ENCODE assay signal across 21 cellular contexts in genomic region chr1:94027735-94028515, GRCh38.
A peak's percentile ranks its signal among the peaks of the same experiment; 100 is the strongest.
DNase-seq lines count a peak whose midpoint lies in the region; FAIRE-seq and TF ChIP-seq lines count a peak whose summit lies in the region.
"Had no signal": no experiment of that assay in that cellular context is flagged by ENCODE, and none has a peak within 500 bp of the region (broad histone marks: within the 10 kb centered on the region; RNA-seq: fewer than 3 reads in every experiment).

No MANE protein-coding gene starts in this region.

- H3K9me3 Mint-ChIP-seq in immature natural killer cell, result no peaks in the 10 kb centered on the region
- H3K9me3 Mint-ChIP-seq: CD8-positive, alpha-beta T cell had no signal

- peak overlapping the region; percentile 75 for H2AFZ ChIP-seq in mammary epithelial cell (ENCODE audit: low read depth, low read length)
- H2AFZ ChIP-seq: GM23248 had no signal

- dilution Hi-C loops in mammary epithelial cell (cut with HindIII; ENCODE audit: low sequenced_read_pairs), result no loop called here

- H3K79me2 ChIP-seq in mammary epithelial cell (ENCODE audit: insufficient read depth, low read length), result no peaks in the 10 kb centered on the region

- peaks cover 0 to 6% (median 4%) of the 10 kb centered on the region in 3 donors for H3K27me3 Mint-ChIP-seq in immature natural killer cell (ENCODE audit: low read depth in 3 of 3)

- peak overlapping the region; percentile 10 to 51 (median 41) for H3K4me3 Mint-ChIP-seq in immature natural killer cell
- H3K4me3 Mint-ChIP-seq: CD8-positive, alpha-beta T cell had no signal

- no peaks in the 10 kb centered on the region for H3K9me3 ChIP-seq in mammary epithelial cell (replicated peaks; ENCODE audit: insufficient read depth, low read length)
- no peaks in the 10 kb centered on the region for H3K9me3 ChIP-seq in breast epithelium
- H3K9me3 ChIP-seq: A549, BLaER1, HAP-1 had no signal

- FAIRE-seq in bronchial epithelial cell (lab: Jason Lieb, UNC), result no peak
- FAIRE-seq: A549, G401.6, GM12891 had no signal

- no peaks in the 10 kb centered on the region for H3K27me3 ChIP-seq in mammary epithelial cell (ENCODE audit: insufficient read depth, low read length)
- H3K27me3 ChIP-seq in breast epithelium, result no peaks in the 10 kb centered on the region
- H3K27me3 ChIP-seq in bronchial epithelial cell (ENCODE audit: control insufficient read depth, insufficient read depth, low read length), result no peaks in the 10 kb centered on the region
- H3K27me3 ChIP-seq: BLaER1 had no signal

- H3K27ac ChIP-seq in mammary epithelial cell (ENCODE audit: insufficient read depth, low read depth, low read length) (peak overlapping the region; percentile 2), breast epithelium (no peak overlapping the region)
- H3K27ac ChIP-seq: 22Rv1, A549, BLaER1, GM23248 had no signal

- no TSS peak for BruUV-seq in mammary epithelial cell (replicated peaks; lab: Mats Ljungman, UMichigan)

- no peaks in the 10 kb centered on the region for H3K36me3 Mint-ChIP-seq in immature natural killer cell
- H3K36me3 Mint-ChIP-seq: CD8-positive, alpha-beta T cell had no signal

- TF ChIP-seq POLR2A in breast epithelium (IDR thresholded peaks at IDR 0.05), result no peak

- H3K4me2 ChIP-seq in mammary epithelial cell (ENCODE audit: insufficient read depth, low read depth, low read length), result peak overlapping the region; percentile 32
- H3K4me2 ChIP-seq: A549, BLaER1 had no signal

- DNase-seq in mammary epithelial cell, result peak; percentile 76
- no peak for DNase-seq in breast epithelium (ENCODE audit: low spot score in 2 of 2)
- DNase-seq in ELF-1 (ENCODE audit: low read depth, low spot score), result peak; percentile 10
- DNase-seq in bronchial epithelial cell (ENCODE audit: low read depth), result peak; percentile 64
- DNase-seq in immature natural killer cell, result no peak
- DNase-seq in NCI-H345 treated with DMSO at 0.1 percent for 48 hours (lab: John Stamatoyannopoulos, UW; ENCODE audit: unreplicated experiment), result no peak
- DNase-seq in NCI-H69 (lab: John Stamatoyannopoulos, UW), result no peak
- no peak for DNase-seq in activated CD4-positive, alpha-beta T cell treated with anti-CD3 and anti-CD28 coated beads for 48 hours
- DNase-seq: AML-193; CD8-positive, alpha-beta T cell; DMS 273 treated with DMSO at 0.1 percent for 48 hours; DMS53; DND-41; EL; GM23248 had no signal

- CTCF ChIA-PET in mammary epithelial cell (lab: Charles Lee; ENCODE audit: low non-redundant PET), result interaction anchor here (0.5 kb wide), 3 partner anchors 12 to 436 kb away, joined by 4 read pairs; no protein-coding TSS in a partner anchor

- no peak overlapping the region for H3K9ac ChIP-seq in mammary epithelial cell (ENCODE audit: insufficient read depth, low read length)
- H3K9ac ChIP-seq: BLaER1, GM23248 had no signal

- H3K27ac Mint-ChIP-seq in immature natural killer cell, result peak overlapping the region in 4 of 6 donors; percentile 18 to 30 (median 22)
- H3K27ac Mint-ChIP-seq: CD8-positive, alpha-beta T cell had no signal

- H3K4me1 Mint-ChIP-seq in immature natural killer cell, result peaks cover 52 to 73% of the 10 kb centered on the region in 2 donors

- H4K20me1 ChIP-seq in mammary epithelial cell (ENCODE audit: insufficient read depth, low read length), result no peaks in the 10 kb centered on the region
- H4K20me1 ChIP-seq: BLaER1 had no signal

- H3K4me3 ChIP-seq in mammary epithelial cell (replicated peaks in 1 of 3; ENCODE audit: insufficient read depth in 1 of 3, low read depth in 2 of 3, low read length in 3 of 3), result no peak overlapping the region
- no peak overlapping the region for H3K4me3 ChIP-seq in breast epithelium
- no peak overlapping the region for H3K4me3 ChIP-seq in bronchial epithelial cell (ENCODE audit: low read depth, low read length)
- H3K4me3 ChIP-seq: A549, BLaER1, GM23248, HAP-1 had no signal

- in situ Hi-C loops in mammary epithelial cell (cut with MboI; ENCODE audit: low sequenced_read_pairs in 2 of 2), result loop anchor here in 1 of 2 donors (25.0 kb wide), 3 partner anchors 209 to 784 kb away; partner anchors contain the start of genes ARHGAP29 and SLC44A3

- TF ChIP-seq CTCF in mammary epithelial cell (conservative IDR thresholded peaks at IDR 0.05 in 1 of 2, IDR thresholded peaks at IDR 0.05 in 1 of 2; ENCODE audit: extremely low read depth in 1 of 2, insufficient read depth in 1 of 2, low read depth in 1 of 2, low read length in 2 of 2) (no peak), breast epithelium (IDR thresholded peaks at IDR 0.05) (no peak), bronchial epithelial cell (IDR thresholded peaks at IDR 0.05; ENCODE audit: insufficient read depth, low read length, severe bottlenecking) (no peak)

- H3K36me3 ChIP-seq in mammary epithelial cell (ENCODE audit: insufficient read depth, low read length) (no peaks in the 10 kb centered on the region), breast epithelium (no peaks in the 10 kb centered on the region), bronchial epithelial cell (ENCODE audit: control insufficient read depth, insufficient read depth, low read length) (no peaks in the 10 kb centered on the region)
- H3K36me3 ChIP-seq: BLaER1, HAP-1 had no signal

- peaks cover 38% of the 10 kb centered on the region for H3K4me1 ChIP-seq in mammary epithelial cell (ENCODE audit: insufficient read depth, low read length)
- H3K4me1 ChIP-seq in breast epithelium, result no peaks in the 10 kb centered on the region
- H3K4me1 ChIP-seq: HAP-1 had no signal

- intact Hi-C loops in mammary epithelial cell (cut with micrococcal nuclease) (loop anchor here (2.0 kb wide), 1 partner anchor 119 kb away; the partner anchor contains the start of gene GCLM), breast epithelium (cut with DNase I; ENCODE audit: low total_unique reads) (no loop called here)

- WGBS in mammary epithelial cell (ENCODE audit: low coverage, missing lambda C conversion rate), result 31% methylated on average over 5 of the region's 5 CpGs

Comparison
In these comparisons a context has a peak if more than half of its experiments do, and no peak if none do; other contexts are left out.
1. DNase-seq: peak in mammary epithelial cell (single experiment), ELF-1 (single experiment) and bronchial epithelial cell (single experiment); none in breast epithelium (0 of 2), immature natural killer cell (0 of 3), NCI-H345 treated with DMSO at 0.1 percent for 48 hours (single experiment), NCI-H69 (single experiment) and activated CD4-positive, alpha-beta T cell treated with anti-CD3 and anti-CD28 coated beads for 48 hours (single experiment).